In the genomic region with DNA sequence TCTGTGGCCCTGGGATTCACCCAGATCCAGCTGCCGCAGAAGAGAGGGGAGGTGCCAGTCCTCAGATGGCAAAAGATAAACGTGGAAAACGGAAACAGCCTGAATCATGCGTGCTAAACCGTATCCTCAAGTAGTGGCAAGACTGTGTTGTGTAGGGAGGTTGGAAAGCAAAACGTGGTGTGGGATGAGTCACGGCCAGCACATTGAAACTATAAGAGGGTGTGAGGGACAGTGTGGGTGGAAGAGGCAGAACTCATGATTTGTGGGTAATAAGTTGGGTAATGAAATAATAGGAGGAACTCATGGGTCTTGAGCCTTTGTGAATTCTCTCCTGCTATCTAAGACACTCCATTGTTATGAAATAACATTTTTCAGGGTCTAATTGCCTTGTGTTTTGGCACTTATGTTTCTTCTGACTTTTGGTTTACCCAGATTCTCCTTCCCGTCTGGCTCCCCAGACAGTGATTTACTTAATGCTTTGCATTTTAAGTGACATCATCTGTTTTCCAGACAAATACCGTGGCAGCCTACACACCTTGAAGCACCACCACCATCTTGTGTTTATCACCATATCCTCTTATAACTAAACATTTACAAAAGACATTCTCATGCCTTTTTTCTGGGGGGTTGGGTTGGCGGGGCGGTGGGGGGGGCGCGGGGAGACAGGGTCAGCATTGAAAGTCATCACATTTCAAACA, we compare ENCODE assay signal across 8 cellular contexts.
DNase-seq lines count a peak whose midpoint lies in the region; ATAC-seq and TF ChIP-seq lines count a peak whose summit lies in the region.

No MANE protein-coding gene starts in this region.

- intact Hi-C loops in Calu3 (cut with micrococcal nuclease; ENCODE audit: unreplicated experiment) (no loop called here), ovary (cut with DNase I) (no loop called here)

- H3K9me3 ChIP-seq in SJSA1 (replicated peaks), result no peaks in the 10 kb centered on the region
- H3K9me3 ChIP-seq in ovary, result no peaks in the 10 kb centered on the region

- H3K27me3 Mint-ChIP-seq in Calu3 (ENCODE audit: unreplicated experiment), result no peaks in the 10 kb centered on the region

- 72 to 77% (median 74%) methylated on average over 13 of the region's 13 CpGs for WGBS in ovary, 3 donors

- CTCF ChIA-PET in Calu3 (lab: Charles Lee), result no interaction called here

- H3K27me3 ChIP-seq in SJSA1 (replicated peaks), result no peaks in the 10 kb centered on the region
- no peaks in the 10 kb centered on the region for H3K27me3 ChIP-seq in ovary

- H3K4me3 ChIP-seq in SJSA1 (no peak overlapping the region), ovary (no peak overlapping the region)

- H3K27ac Mint-ChIP-seq in Calu3 (ENCODE audit: unreplicated experiment), result no peak overlapping the region

- ATAC-seq in GM21786 (IDR thresholded peaks at IDR 0.05; ENCODE audit: unreplicated experiment) (no peak), HG03039 (IDR thresholded peaks at IDR 0.05; ENCODE audit: unreplicated experiment) (no peak)

- H3K4me1 ChIP-seq in SJSA1 (replicated peaks), result peaks cover 26% of the 10 kb centered on the region
- no peaks in the 10 kb centered on the region for H3K4me1 ChIP-seq in ovary (ENCODE audit: insufficient read depth)

- no peak for TF ChIP-seq EP300 in ovary (IDR thresholded peaks at IDR 0.05)

- TF ChIP-seq POLR2A in ovary (IDR thresholded peaks at IDR 0.05), result no peak

- DNase-seq in AML-193 (lab: John Stamatoyannopoulos, UW), result peak; percentile 8 to 11
- DNase-seq in H4 (ENCODE audit: low spot score), result peak; percentile 90
- DNase-seq in SJSA1 (ENCODE audit: low read depth in 1 of 2, low spot score in 2 of 2), result peak; percentile 79 to 88
- peak; percentile 65 for DNase-seq in foreskin melanocyte
- DNase-seq in Calu3, result no peak
- no peak for DNase-seq in ovary

- H3K36me3 Mint-ChIP-seq in Calu3 (ENCODE audit: insufficient read depth, unreplicated experiment), result no peaks in the 10 kb centered on the region

- TF ChIP-seq CTCF in Calu3 (IDR thresholded peaks at IDR 0.05; ENCODE audit: unreplicated experiment), result no peak
- TF ChIP-seq CTCF in ovary (IDR thresholded peaks at IDR 0.05), result no peak

- H3K4me1 Mint-ChIP-seq in Calu3 (ENCODE audit: low read depth, unreplicated experiment), result peaks cover 8% of the 10 kb centered on the region

- H3K27ac ChIP-seq in SJSA1 (peak overlapping the region; percentile 73), ovary (no peak overlapping the region)

- BruUV-seq in Calu3 (replicated peaks; lab: Mats Ljungman, UMichigan), result no TSS peak

- no peak overlapping the region for H3K4me3 Mint-ChIP-seq in Calu3 (ENCODE audit: low read depth, unreplicated experiment)

- H3K9me3 Mint-ChIP-seq in Calu3 (ENCODE audit: low read depth, unreplicated experiment), result no peaks in the 10 kb centered on the region

- no peaks in the 10 kb centered on the region for H3K36me3 ChIP-seq in SJSA1
- no peaks in the 10 kb centered on the region for H3K36me3 ChIP-seq in ovary

Comparison
In these comparisons a context has a peak if more than half of its experiments do, and no peak if none do; other contexts are left out.
1. DNase-seq: peak in AML-193 (2 of 2), H4 (single experiment), SJSA1 (2 of 2) and foreskin melanocyte (single experiment); none in Calu3 (single experiment) and ovary (0 of 5).